Comparison of ENCODE assay signal across 17 cellular contexts in the genomic region with DNA sequence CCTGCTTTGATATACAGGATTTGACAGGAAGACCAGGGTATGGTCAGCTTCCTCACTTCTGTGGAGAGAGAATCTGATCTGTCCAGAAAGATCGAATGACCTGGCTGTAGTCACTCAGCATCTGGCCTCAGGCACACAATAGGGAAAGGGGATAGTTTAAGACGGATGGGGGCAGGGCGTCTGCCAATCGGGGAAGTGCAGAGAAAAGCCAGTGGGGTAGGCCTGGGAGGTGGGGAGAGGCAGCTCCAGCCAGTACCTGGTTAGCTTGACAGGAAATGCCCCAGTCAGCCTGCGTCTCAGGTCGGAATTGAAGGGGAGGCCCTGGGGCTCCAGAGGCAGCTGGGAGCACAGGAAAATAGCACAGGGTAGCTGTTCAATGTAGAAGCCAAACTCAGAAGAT. TPM values are rescaled to one million over a fixed set of nuclear protein-coding genes. Genes with fewer than 3 reads are reported as not detected.
DNase-seq lines count a peak whose midpoint lies in the region; ATAC-seq and TF ChIP-seq lines count a peak whose summit lies in the region.
"Had no signal": no experiment of that assay in that cellular context is flagged by ENCODE, and none has a peak within 500 bp of the region (broad histone marks: within the 10 kb centered on the region; RNA-seq: fewer than 3 reads in every experiment).

No MANE protein-coding gene starts in this region.

- H3K9ac ChIP-seq in BLaER1 (no peak overlapping the region), HUES6 (ENCODE audit: low read length) (peak overlapping the region; percentile 7)

- H3K27me3 ChIP-seq in BLaER1 = no peaks in the 10 kb centered on the region
- H3K27me3 ChIP-seq in HUES6 (ENCODE audit: control insufficient read depth, insufficient read depth, low read length) = no peaks in the 10 kb centered on the region

- H3K4me2 ChIP-seq in BLaER1 = no peak overlapping the region

- peak overlapping the region; percentile 60 for H3K27ac Mint-ChIP-seq in chondrocyte (ENCODE audit: unreplicated experiment)
- peak overlapping the region; percentile 25 for H3K27ac Mint-ChIP-seq in memory B cell
- no peak overlapping the region for H3K27ac Mint-ChIP-seq in MCF 10A (ENCODE audit: low read depth, unreplicated experiment)

- BruUV-seq in MCF 10A (replicated peaks; lab: Mats Ljungman, UMichigan) = no TSS peak

- H3K36me3 Mint-ChIP-seq in chondrocyte (ENCODE audit: low read depth) (peaks cover 16% of the 10 kb centered on the region), memory B cell (peaks cover 22% of the 10 kb centered on the region), MCF 10A (ENCODE audit: insufficient read depth, unreplicated experiment) (peaks cover 17% of the 10 kb centered on the region)

- H4K20me1 ChIP-seq in BLaER1 = peaks cover 85% of the 10 kb centered on the region

- H3K4me3 ChIP-seq in BLaER1 = no peak overlapping the region
- H3K4me3 ChIP-seq in HUES6 (ENCODE audit: low read depth, low read length) = no peak overlapping the region
- H3K4me3 ChIP-seq: mucosa of descending colon had no signal

- POLR2A ChIA-PET in MCF 10A (lab: Yijun Ruan, JAX) = no interaction called here

- H3K27ac ChIP-seq in BLaER1 (0 out of 2 replicates have a peak overlapping the region, but pooled peaks have one; percentile 13), HUES6 (ENCODE audit: low read depth, low read length) (peak overlapping the region; percentile 24; the same call in 1 of the 2 replicates), substantia nigra (ENCODE audit: low read depth, low read length, poor library complexity, severe bottlenecking) (no peak overlapping the region)

- intact Hi-C loops in MCF 10A (cut with micrococcal nuclease) = no loop called here

- DNase-seq in chondrocyte (ENCODE audit: low spot score) (no peak), memory B cell (ENCODE audit: low spot score in 2 of 2) (no peak), HPDE6-E6E7 (ENCODE audit: extremely low spot score) (no peak), NCI-H1092 treated with DMSO at 0.1 percent for 48 hours (lab: John Stamatoyannopoulos, UW) (no peak), substantia nigra (lab: John Stamatoyannopoulos, UW) (no peak), MCF 10A (ENCODE audit: unreplicated experiment) (no peak)
- DNase-seq: activated effector memory CD4-positive, alpha-beta T cell treated with Interleukin-2 at 50 U/mL for 16 hours; DMS53; mucosa of descending colon; NCI-H1417; NCI-H446 treated with DMSO at 0.1 percent for 48 hours; stimulated activated CD4-positive, alpha-beta T cell treated with anti-CD3 and anti-CD28 coated beads, Interleukin-1b, Interleukin-23, amount 100 ng/mL, for 48 hours had no signal

- CTCF ChIA-PET in MCF 10A (lab: Yijun Ruan, JAX) = no interaction called here

- H3K36me3 ChIP-seq in BLaER1 = peaks cover 85% of the 10 kb centered on the region
- H3K36me3 ChIP-seq in HUES6 (ENCODE audit: control insufficient read depth, insufficient read depth, low read length) = peaks cover 36% of the 10 kb centered on the region

- TF ChIP-seq CTCF in chondrocyte (IDR thresholded peaks at IDR 0.05) = no peak
- no peak for TF ChIP-seq CTCF in MCF 10A (IDR thresholded peaks at IDR 0.05; ENCODE audit: unreplicated experiment)

- H3K4me3 Mint-ChIP-seq in chondrocyte (ENCODE audit: unreplicated experiment) (no peak overlapping the region), memory B cell (no peak overlapping the region), MCF 10A (ENCODE audit: unreplicated experiment) (no peak overlapping the region)

- H3K4me1 ChIP-seq in BLaER1 (0 out of 2 replicates have a peak, but pooled peaks cover 17% of the 10 kb centered on the region), HUES6 (ENCODE audit: control insufficient read depth, insufficient read depth, low read length) (peaks cover 19% of the 10 kb centered on the region)

- H3K27me3 Mint-ChIP-seq in chondrocyte (ENCODE audit: low read depth) (no peaks in the 10 kb centered on the region), memory B cell (no peaks in the 10 kb centered on the region), MCF 10A (ENCODE audit: insufficient read depth, unreplicated experiment) (no peaks in the 10 kb centered on the region)

- H3K4me1 Mint-ChIP-seq in chondrocyte (ENCODE audit: low read depth) = peaks cover 9% of the 10 kb centered on the region
- no peaks in the 10 kb centered on the region for H3K4me1 Mint-ChIP-seq in memory B cell
- no peaks in the 10 kb centered on the region for H3K4me1 Mint-ChIP-seq in MCF 10A (ENCODE audit: insufficient read depth, unreplicated experiment)

- H3K9me3 ChIP-seq in BLaER1 (no peaks in the 10 kb centered on the region), HUES6 (ENCODE audit: control insufficient read depth, insufficient read depth, low read depth, low read length) (no peaks in the 10 kb centered on the region)
- H3K9me3 ChIP-seq: mucosa of descending colon had no signal

- ATAC-seq in memory B cell (ENCODE audit: low read depth) = no peak
- ATAC-seq: esophagus mucosa, mucosa of descending colon had no signal

- H3K9me3 Mint-ChIP-seq in chondrocyte (ENCODE audit: low read depth) (no peaks in the 10 kb centered on the region), memory B cell (no peaks in the 10 kb centered on the region), MCF 10A (ENCODE audit: unreplicated experiment) (no peaks in the 10 kb centered on the region)

RNA-seq across cellular contexts. Expression of gene ZNF444, which starts 12.4 kb away (rescaled TPM):
- total RNA-seq in chondrocyte (30.4 to 33.1 TPM (median 31.5 TPM) in 3 replicates), MCF 10A (2022) (26.6 and 28.1 TPM in 2 replicates)

RNA-seq across cellular contexts. Expression of gene GALP, which starts 22.3 kb away (rescaled TPM):
- total RNA-seq in chondrocyte = not detected in 3 replicates
- total RNA-seq in MCF 10A (2022) = not detected in 2 replicates
- total RNA-seq: esophagus mucosa, mucosa of descending colon, OCI-LY7, renal cortical epithelial cell had no signal

RNA-seq across cellular contexts. Expression of gene ZNF787, which starts 32.4 kb away (rescaled TPM):
- total RNA-seq in chondrocyte (22.4 to 26.6 TPM (median 26.5 TPM) in 3 replicates), MCF 10A (2022) (58.2 and 68.6 TPM in 2 replicates)

RNA-seq across cellular contexts. Expression of gene ZSCAN5B, which starts 44.1 kb away (rescaled TPM):
- total RNA-seq in chondrocyte (not detected in 3 replicates), MCF 10A (2022) (not detected in 2 replicates)
- total RNA-seq: esophagus mucosa, mucosa of descending colon, OCI-LY7, renal cortical epithelial cell had no signal

RNA-seq across cellular contexts. Expression of gene ZSCAN5C, which starts 48.6 kb away (rescaled TPM):
- total RNA-seq in chondrocyte = not detected in 3 replicates
- total RNA-seq in MCF 10A (2022) = not detected in 2 replicates
- total RNA-seq: esophagus mucosa, mucosa of descending colon, OCI-LY7, renal cortical epithelial cell had no signal
